In the genomic region with DNA sequence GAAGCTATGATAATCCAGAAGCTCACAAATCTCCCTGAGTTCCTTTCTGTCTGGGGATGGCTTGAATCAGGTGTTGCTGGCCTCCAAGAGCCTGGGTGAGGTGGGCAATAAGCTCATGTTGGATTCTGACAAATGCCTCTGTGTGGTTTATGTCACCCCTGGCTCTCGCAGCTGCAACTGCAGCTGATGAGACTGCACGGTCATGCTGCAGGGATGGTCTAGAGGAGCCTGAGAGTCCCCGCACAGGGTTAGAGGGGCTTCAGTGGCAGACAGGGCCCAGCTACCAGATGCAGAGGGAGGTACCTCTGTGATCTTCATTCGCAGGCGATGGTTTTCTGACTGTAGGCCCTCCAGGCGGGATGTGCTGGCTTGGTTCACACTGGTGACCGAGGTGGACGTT, we compare ENCODE assay signal across 1 cellular context.
TF ChIP-seq lines count a peak whose summit lies in the region.

No MANE protein-coding gene starts in this region.

TF ChIP-seq in GM23338, 12 proteins besides CTCF, POLR2A, EP300 and RAD21:
- TF ChIP-seq, protein P1, sequence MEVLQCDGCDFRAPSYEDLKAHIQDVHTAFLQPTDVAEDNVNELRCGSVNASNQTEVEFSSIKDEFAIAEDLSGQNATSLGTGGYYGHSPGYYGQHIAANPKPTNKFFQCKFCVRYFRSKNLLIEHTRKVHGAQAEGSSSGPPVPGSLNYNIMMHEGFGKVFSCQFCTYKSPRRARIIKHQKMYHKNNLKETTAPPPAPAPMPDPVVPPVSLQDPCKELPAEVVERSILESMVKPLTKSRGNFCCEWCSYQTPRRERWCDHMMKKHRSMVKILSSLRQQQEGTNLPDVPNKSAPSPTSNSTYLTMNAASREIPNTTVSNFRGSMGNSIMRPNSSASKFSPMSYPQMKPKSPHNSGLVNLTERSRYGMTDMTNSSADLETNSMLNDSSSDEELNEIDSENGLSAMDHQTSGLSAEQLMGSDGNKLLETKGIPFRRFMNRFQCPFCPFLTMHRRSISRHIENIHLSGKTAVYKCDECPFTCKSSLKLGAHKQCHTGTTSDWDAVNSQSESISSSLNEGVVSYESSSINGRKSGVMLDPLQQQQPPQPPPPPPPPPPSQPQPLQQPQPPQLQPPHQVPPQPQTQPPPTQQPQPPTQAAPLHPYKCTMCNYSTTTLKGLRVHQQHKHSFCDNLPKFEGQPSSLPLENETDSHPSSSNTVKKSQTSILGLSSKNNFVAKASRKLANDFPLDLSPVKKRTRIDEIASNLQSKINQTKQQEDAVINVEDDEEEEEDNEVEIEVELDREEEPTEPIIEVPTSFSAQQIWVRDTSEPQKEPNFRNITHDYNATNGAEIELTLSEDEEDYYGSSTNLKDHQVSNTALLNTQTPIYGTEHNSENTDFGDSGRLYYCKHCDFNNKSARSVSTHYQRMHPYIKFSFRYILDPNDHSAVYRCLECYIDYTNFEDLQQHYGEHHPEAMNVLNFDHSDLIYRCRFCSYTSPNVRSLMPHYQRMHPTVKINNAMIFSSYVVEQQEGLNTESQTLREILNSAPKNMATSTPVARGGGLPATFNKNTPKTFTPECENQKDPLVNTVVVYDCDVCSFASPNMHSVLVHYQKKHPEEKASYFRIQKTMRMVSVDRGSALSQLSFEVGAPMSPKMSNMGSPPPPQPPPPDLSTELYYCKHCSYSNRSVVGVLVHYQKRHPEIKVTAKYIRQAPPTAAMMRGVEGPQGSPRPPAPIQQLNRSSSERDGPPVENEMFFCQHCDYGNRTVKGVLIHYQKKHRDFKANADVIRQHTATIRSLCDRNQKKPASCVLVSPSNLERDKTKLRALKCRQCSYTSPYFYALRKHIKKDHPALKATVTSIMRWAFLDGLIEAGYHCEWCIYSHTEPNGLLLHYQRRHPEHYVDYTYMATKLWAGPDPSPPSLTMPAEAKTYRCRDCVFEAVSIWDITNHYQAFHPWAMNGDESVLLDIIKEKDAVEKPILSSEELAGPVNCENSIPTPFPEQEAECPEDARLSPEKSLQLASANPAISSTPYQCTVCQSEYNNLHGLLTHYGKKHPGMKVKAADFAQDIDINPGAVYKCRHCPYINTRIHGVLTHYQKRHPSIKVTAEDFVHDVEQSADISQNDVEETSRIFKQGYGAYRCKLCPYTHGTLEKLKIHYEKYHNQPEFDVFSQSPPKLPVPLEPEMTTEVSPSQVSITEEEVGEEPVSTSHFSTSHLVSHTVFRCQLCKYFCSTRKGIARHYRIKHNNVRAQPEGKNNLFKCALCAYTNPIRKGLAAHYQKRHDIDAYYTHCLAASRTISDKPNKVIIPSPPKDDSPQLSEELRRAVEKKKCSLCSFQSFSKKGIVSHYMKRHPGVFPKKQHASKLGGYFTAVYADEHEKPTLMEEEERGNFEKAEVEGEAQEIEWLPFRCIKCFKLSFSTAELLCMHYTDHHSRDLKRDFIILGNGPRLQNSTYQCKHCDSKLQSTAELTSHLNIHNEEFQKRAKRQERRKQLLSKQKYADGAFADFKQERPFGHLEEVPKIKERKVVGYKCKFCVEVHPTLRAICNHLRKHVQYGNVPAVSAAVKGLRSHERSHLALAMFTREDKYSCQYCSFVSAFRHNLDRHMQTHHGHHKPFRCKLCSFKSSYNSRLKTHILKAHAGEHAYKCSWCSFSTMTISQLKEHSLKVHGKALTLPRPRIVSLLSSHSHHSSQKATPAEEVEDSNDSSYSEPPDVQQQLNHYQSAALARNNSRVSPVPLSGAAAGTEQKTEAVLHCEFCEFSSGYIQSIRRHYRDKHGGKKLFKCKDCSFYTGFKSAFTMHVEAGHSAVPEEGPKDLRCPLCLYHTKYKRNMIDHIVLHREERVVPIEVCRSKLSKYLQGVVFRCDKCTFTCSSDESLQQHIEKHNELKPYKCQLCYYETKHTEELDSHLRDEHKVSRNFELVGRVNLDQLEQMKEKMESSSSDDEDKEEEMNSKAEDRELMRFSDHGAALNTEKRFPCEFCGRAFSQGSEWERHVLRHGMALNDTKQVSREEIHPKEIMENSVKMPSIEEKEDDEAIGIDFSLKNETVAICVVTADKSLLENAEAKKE (CRISPR knock-in tag; IDR thresholded peaks at IDR 0.05) = no peak
- no peak for TF ChIP-seq EZH2 (IDR thresholded peaks at IDR 0.05; ENCODE audit: low read depth, unreplicated experiment)
- no peak for TF ChIP-seq STAT1 (IDR thresholded peaks at IDR 0.05; ENCODE audit: unreplicated experiment)
- no peak for TF ChIP-seq NANOG (IDR thresholded peaks at IDR 0.05; ENCODE audit: borderline replicate concordance)
- TF ChIP-seq POLR2AphosphoS5 (IDR thresholded peaks at IDR 0.05; ENCODE audit: low read depth) = no peak
- TF ChIP-seq, protein P2, sequence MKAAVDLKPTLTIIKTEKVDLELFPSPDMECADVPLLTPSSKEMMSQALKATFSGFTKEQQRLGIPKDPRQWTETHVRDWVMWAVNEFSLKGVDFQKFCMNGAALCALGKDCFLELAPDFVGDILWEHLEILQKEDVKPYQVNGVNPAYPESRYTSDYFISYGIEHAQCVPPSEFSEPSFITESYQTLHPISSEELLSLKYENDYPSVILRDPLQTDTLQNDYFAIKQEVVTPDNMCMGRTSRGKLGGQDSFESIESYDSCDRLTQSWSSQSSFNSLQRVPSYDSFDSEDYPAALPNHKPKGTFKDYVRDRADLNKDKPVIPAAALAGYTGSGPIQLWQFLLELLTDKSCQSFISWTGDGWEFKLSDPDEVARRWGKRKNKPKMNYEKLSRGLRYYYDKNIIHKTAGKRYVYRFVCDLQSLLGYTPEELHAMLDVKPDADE (IDR thresholded peaks at IDR 0.05) = no peak
- TF ChIP-seq, protein P3, sequence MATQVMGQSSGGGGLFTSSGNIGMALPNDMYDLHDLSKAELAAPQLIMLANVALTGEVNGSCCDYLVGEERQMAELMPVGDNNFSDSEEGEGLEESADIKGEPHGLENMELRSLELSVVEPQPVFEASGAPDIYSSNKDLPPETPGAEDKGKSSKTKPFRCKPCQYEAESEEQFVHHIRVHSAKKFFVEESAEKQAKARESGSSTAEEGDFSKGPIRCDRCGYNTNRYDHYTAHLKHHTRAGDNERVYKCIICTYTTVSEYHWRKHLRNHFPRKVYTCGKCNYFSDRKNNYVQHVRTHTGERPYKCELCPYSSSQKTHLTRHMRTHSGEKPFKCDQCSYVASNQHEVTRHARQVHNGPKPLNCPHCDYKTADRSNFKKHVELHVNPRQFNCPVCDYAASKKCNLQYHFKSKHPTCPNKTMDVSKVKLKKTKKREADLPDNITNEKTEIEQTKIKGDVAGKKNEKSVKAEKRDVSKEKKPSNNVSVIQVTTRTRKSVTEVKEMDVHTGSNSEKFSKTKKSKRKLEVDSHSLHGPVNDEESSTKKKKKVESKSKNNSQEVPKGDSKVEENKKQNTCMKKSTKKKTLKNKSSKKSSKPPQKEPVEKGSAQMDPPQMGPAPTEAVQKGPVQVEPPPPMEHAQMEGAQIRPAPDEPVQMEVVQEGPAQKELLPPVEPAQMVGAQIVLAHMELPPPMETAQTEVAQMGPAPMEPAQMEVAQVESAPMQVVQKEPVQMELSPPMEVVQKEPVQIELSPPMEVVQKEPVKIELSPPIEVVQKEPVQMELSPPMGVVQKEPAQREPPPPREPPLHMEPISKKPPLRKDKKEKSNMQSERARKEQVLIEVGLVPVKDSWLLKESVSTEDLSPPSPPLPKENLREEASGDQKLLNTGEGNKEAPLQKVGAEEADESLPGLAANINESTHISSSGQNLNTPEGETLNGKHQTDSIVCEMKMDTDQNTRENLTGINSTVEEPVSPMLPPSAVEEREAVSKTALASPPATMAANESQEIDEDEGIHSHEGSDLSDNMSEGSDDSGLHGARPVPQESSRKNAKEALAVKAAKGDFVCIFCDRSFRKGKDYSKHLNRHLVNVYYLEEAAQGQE (IDR thresholded peaks at IDR 0.05; ENCODE audit: unreplicated experiment) = no peak
- TF ChIP-seq CREB1 (CRISPR knock-in tag; IDR thresholded peaks at IDR 0.05; ENCODE audit: low read depth) = no peak
TF ChIP-seq in GM23338: peak in this region for 0.
